In the genomic region with DNA sequence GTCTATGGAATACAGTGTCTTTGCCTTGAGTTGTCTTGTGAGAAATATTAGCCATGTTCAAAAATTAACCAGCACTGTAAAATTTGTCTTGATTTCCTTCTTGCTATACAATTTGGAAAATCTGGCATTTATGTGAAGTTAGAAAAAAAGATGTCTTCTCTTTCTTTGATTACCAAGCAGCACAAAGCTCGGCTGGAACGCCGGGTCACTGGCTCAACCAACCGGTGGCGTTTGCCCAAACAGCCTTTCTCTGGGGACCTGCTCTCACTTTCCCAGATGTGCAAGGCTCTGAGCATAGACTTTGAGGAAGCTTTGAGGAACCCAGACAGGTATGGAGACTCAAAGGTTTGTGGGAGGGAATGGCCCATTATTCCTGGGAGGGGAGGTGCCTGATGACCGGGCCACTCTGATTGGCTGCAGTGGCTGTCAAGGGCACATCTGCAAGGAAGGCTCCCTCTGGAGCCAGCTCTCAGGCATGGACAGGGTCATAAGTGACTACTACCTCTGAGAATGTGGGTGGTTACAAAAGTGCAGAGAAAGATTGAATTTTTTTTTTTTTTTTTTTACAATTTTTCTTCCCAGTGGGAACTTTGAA, we compare ENCODE assay signal across 1 cellular context.
TF ChIP-seq lines count a peak whose summit lies in the region.

No MANE protein-coding gene starts in this region.

TF ChIP-seq in GM23338, 12 proteins besides CTCF, POLR2A, EP300 and RAD21 (continued from another document):
- TF ChIP-seq, protein P1, sequence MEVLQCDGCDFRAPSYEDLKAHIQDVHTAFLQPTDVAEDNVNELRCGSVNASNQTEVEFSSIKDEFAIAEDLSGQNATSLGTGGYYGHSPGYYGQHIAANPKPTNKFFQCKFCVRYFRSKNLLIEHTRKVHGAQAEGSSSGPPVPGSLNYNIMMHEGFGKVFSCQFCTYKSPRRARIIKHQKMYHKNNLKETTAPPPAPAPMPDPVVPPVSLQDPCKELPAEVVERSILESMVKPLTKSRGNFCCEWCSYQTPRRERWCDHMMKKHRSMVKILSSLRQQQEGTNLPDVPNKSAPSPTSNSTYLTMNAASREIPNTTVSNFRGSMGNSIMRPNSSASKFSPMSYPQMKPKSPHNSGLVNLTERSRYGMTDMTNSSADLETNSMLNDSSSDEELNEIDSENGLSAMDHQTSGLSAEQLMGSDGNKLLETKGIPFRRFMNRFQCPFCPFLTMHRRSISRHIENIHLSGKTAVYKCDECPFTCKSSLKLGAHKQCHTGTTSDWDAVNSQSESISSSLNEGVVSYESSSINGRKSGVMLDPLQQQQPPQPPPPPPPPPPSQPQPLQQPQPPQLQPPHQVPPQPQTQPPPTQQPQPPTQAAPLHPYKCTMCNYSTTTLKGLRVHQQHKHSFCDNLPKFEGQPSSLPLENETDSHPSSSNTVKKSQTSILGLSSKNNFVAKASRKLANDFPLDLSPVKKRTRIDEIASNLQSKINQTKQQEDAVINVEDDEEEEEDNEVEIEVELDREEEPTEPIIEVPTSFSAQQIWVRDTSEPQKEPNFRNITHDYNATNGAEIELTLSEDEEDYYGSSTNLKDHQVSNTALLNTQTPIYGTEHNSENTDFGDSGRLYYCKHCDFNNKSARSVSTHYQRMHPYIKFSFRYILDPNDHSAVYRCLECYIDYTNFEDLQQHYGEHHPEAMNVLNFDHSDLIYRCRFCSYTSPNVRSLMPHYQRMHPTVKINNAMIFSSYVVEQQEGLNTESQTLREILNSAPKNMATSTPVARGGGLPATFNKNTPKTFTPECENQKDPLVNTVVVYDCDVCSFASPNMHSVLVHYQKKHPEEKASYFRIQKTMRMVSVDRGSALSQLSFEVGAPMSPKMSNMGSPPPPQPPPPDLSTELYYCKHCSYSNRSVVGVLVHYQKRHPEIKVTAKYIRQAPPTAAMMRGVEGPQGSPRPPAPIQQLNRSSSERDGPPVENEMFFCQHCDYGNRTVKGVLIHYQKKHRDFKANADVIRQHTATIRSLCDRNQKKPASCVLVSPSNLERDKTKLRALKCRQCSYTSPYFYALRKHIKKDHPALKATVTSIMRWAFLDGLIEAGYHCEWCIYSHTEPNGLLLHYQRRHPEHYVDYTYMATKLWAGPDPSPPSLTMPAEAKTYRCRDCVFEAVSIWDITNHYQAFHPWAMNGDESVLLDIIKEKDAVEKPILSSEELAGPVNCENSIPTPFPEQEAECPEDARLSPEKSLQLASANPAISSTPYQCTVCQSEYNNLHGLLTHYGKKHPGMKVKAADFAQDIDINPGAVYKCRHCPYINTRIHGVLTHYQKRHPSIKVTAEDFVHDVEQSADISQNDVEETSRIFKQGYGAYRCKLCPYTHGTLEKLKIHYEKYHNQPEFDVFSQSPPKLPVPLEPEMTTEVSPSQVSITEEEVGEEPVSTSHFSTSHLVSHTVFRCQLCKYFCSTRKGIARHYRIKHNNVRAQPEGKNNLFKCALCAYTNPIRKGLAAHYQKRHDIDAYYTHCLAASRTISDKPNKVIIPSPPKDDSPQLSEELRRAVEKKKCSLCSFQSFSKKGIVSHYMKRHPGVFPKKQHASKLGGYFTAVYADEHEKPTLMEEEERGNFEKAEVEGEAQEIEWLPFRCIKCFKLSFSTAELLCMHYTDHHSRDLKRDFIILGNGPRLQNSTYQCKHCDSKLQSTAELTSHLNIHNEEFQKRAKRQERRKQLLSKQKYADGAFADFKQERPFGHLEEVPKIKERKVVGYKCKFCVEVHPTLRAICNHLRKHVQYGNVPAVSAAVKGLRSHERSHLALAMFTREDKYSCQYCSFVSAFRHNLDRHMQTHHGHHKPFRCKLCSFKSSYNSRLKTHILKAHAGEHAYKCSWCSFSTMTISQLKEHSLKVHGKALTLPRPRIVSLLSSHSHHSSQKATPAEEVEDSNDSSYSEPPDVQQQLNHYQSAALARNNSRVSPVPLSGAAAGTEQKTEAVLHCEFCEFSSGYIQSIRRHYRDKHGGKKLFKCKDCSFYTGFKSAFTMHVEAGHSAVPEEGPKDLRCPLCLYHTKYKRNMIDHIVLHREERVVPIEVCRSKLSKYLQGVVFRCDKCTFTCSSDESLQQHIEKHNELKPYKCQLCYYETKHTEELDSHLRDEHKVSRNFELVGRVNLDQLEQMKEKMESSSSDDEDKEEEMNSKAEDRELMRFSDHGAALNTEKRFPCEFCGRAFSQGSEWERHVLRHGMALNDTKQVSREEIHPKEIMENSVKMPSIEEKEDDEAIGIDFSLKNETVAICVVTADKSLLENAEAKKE (CRISPR knock-in tag; IDR thresholded peaks at IDR 0.05), result no peak
- TF ChIP-seq EZH2 (IDR thresholded peaks at IDR 0.05; ENCODE audit: low read depth, unreplicated experiment), result no peak
- TF ChIP-seq JUNB (IDR thresholded peaks at IDR 0.05; ENCODE audit: unreplicated experiment), result no peak
- TF ChIP-seq CREB1 (CRISPR knock-in tag; IDR thresholded peaks at IDR 0.05; ENCODE audit: low read depth), result no peak
